ENCODE assay signal across 1 cellular context in genomic region chr11:66259225-66259624, GRCh38.
TF ChIP-seq lines count a peak whose summit lies in the region.

No MANE protein-coding gene starts in this region.

TF ChIP-seq in H1, 55 proteins besides CTCF, POLR2A, EP300 and RAD21:
- TF ChIP-seq KDM1A (IDR thresholded peaks at IDR 0.05; ENCODE audit: borderline replicate concordance, low read length) (peak; percentile 71; the same call in 1 of the 2 replicates), BACH1 (IDR thresholded peaks at IDR 0.05; ENCODE audit: low read length) (no peak)
